In genomic region chr6:31033075-31033474, GRCh38 we compare ENCODE assay signal across 2 cellular contexts.
TF ChIP-seq lines count a peak whose summit lies in the region.

No MANE protein-coding gene starts in this region.

TF ChIP-seq in HepG2, 621 proteins besides CTCF, POLR2A, EP300 and RAD21:
- TF ChIP-seq ZMYM2 (CRISPR knock-in tag; IDR thresholded peaks at IDR 0.05) (no peak), ZEB1 (IDR thresholded peaks at IDR 0.05; ENCODE audit: insufficient replicate concordance, low read depth) (no peak), JARID2 (CRISPR knock-in tag; IDR thresholded peaks at IDR 0.05; ENCODE audit: insufficient replicate concordance) (no peak), MEF2D (CRISPR knock-in tag; IDR thresholded peaks at IDR 0.05) (no peak), SRSF9 (IDR thresholded peaks at IDR 0.05; ENCODE audit: borderline replicate concordance, insufficient read depth, low read depth, low read length, poor library complexity, severe bottlenecking) (peak; percentile 49), ZNF10 (CRISPR knock-in tag; IDR thresholded peaks at IDR 0.05; ENCODE audit: borderline replicate concordance, low read depth) (no peak)

TF ChIP-seq in K562, 482 proteins besides CTCF, POLR2A, EP300 and RAD21:
- TF ChIP-seq MCM5 (IDR thresholded peaks at IDR 0.05; ENCODE audit: low read depth) (no peak), ZNF668 (CRISPR knock-in tag; IDR thresholded peaks at IDR 0.05) (no peak), TGIF2 (CRISPR knock-in tag; IDR thresholded peaks at IDR 0.05) (no peak), HNRNPL (IDR thresholded peaks at IDR 0.05; ENCODE audit: low read depth, low read length) (no peak), U2AF2 (optimal IDR thresholded peaks at IDR 0.05; ENCODE audit: low read depth, low read length) (peak; percentile 45), HNRNPK (IDR thresholded peaks at IDR 0.05; ENCODE audit: low read depth, low read length, poor library complexity, severe bottlenecking) (no peak), ARID3B (CRISPR knock-in tag; IDR thresholded peaks at IDR 0.05; ENCODE audit: borderline replicate concordance) (no peak), HMG20A (CRISPR knock-in tag; conservative IDR thresholded peaks at IDR 0.05) (no peak), ZNF644 (tag; IDR thresholded peaks at IDR 0.05; ENCODE audit: low read depth) (no peak), ZNF512 (tag; IDR thresholded peaks at IDR 0.05) (peak; percentile 94), REST (CRISPR knock-in tag; IDR thresholded peaks at IDR 0.05; ENCODE audit: low read depth) (no peak), ASH1L (IDR thresholded peaks at IDR 0.05; ENCODE audit: borderline replicate concordance, low read depth, partially characterized antibody) (no peak), ARHGAP35 (IDR thresholded peaks at IDR 0.05; ENCODE audit: partially characterized antibody) (no peak), NCOR1 (IDR thresholded peaks at IDR 0.05) (no peak)
TF ChIP-seq in K562: peak in this region for 2.
